19 cellular contexts compared by ENCODE assay signal in the genomic region with DNA sequence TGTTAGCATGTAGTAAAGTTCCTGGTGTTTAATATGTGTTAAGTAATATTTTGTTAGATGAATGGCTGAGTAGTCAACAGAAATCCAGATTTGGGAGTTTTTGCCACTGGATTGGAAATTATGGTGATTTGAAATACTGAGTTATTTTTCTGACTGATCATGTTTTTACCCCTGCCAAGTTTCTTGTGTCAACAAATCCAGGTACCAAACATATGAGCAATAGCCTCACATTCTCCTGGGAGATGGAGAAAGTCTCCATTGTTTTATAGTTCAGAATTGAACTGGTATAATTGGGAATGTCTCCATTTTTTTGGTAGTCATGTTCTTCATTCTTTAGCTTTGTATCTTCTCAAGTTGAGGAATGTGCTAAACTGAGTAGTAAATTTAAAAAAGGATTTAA.
DNase-seq lines count a peak whose midpoint lies in the region; ATAC-seq and TF ChIP-seq lines count a peak whose summit lies in the region.
"Had no signal": no experiment of that assay in that cellular context is flagged by ENCODE, and none has a peak within 500 bp of the region (broad histone marks: within the 10 kb centered on the region; RNA-seq: fewer than 3 reads in every experiment).

No MANE protein-coding gene starts in this region.

- TF ChIP-seq CTCF in cardiac fibroblast (IDR thresholded peaks at IDR 0.05; ENCODE audit: low read depth, low read length) (no peak), fibroblast of pulmonary artery (IDR thresholded peaks at IDR 0.05; ENCODE audit: low read length, missing control alignments) (no peak), PC-9 (conservative IDR thresholded peaks at IDR 0.05) (no peak)

- CTCF ChIA-PET in PC-9 (lab: Charles Lee) = no interaction called here

- ATAC-seq in HG03095 (IDR thresholded peaks at IDR 0.05; ENCODE audit: unreplicated experiment) = no peak
- ATAC-seq: HCT116 had no signal

- DNase-seq in SJSA1 (ENCODE audit: low read depth in 1 of 2, low spot score in 2 of 2) (no peak), cardiac fibroblast (ENCODE audit: low read depth in 2 of 2) (peak; percentile 8 to 87), fibroblast of pulmonary artery (ENCODE audit: low read depth) (peak; percentile 48), stromal cell of bone marrow (ENCODE audit: low read depth) (peak; percentile 16), cortex of kidney (lab: John Stamatoyannopoulos, UW) (no peak), PC-9 (no peak)
- DNase-seq: DMS53, GDM1, NCI-H1417, NCI-H1694 treated with DMSO at 0.1 percent for 48 hours, NCI-H2081 treated with DMSO at 0.1 percent for 48 hours, NCI-H2171 treated with DMSO at 0.1 percent for 48 hours, NCI-H446, NCI-H526, SHP77 treated with DMSO at 0.1 percent for 48 hours, SK-N-SH had no signal

- BruUV-seq in PC-9 (replicated peaks; lab: Mats Ljungman, UMichigan) = no TSS peak

- no peaks in the 10 kb centered on the region for H3K9me2 ChIP-seq in PC-9 (ENCODE audit: insufficient read depth)
- H3K9me2 ChIP-seq: SK-N-SH had no signal

- H3K9me3 ChIP-seq in SJSA1 (replicated peaks) (no peaks in the 10 kb centered on the region), PC-9 (ENCODE audit: insufficient read depth, low read depth) (no peaks in the 10 kb centered on the region)

- H3K27me3 ChIP-seq in SJSA1 (replicated peaks) (no peaks in the 10 kb centered on the region), PC-9 (ENCODE audit: insufficient read depth, low read depth) (no peaks in the 10 kb centered on the region)

- H3K27ac ChIP-seq in SJSA1 (peak overlapping the region; percentile 30; the same call in 1 of the 2 replicates), PC-9 (no peak overlapping the region)
- H3K27ac ChIP-seq: RWPE1 had no signal

- no peaks in the 10 kb centered on the region for H3F3A ChIP-seq in PC-9 (ENCODE audit: insufficient read depth, low read depth)

- H3K79me2 ChIP-seq in PC-9 (ENCODE audit: low read depth) = no peaks in the 10 kb centered on the region

- intact Hi-C loops in PC-9 (cut with micrococcal nuclease; ENCODE audit: unreplicated experiment) = no loop called here

- H3K4me3 ChIP-seq in SJSA1 (no peak overlapping the region), cardiac fibroblast (replicated peaks in 1 of 2; ENCODE audit: low read depth in 2 of 2, low read length in 2 of 2) (no peak overlapping the region), fibroblast of pulmonary artery (replicated peaks; ENCODE audit: low read depth, low read length) (no peak overlapping the region), PC-9 (no peak overlapping the region)

- H3K36me3 ChIP-seq in SJSA1 (no peaks in the 10 kb centered on the region), PC-9 (ENCODE audit: low read depth) (no peaks in the 10 kb centered on the region)

- H2AFZ ChIP-seq in PC-9 = no peak overlapping the region

- H3K4me1 ChIP-seq in SJSA1 (replicated peaks) (peaks cover 10% of the 10 kb centered on the region), PC-9 (replicated peaks; ENCODE audit: insufficient read depth) (no peaks in the 10 kb centered on the region)

- H4K20me1 ChIP-seq in PC-9 (ENCODE audit: insufficient read depth) = no peaks in the 10 kb centered on the region

- POLR2A ChIA-PET in PC-9 (lab: Charles Lee; ENCODE audit: unreplicated experiment) = no interaction called here

- H3K4me2 ChIP-seq in PC-9 = no peak overlapping the region
- H3K4me2 ChIP-seq: SK-N-SH had no signal

Comparison
In these comparisons a context has a peak if more than half of its experiments do, and no peak if none do; other contexts are left out.
1. DNase-seq: peak in cardiac fibroblast (2 of 2), fibroblast of pulmonary artery (single experiment) and stromal cell of bone marrow (single experiment); none in SJSA1 (0 of 2), cortex of kidney (single experiment) and PC-9 (0 of 2).